Comparison of ENCODE assay signal across 9 cellular contexts in the genomic region with DNA sequence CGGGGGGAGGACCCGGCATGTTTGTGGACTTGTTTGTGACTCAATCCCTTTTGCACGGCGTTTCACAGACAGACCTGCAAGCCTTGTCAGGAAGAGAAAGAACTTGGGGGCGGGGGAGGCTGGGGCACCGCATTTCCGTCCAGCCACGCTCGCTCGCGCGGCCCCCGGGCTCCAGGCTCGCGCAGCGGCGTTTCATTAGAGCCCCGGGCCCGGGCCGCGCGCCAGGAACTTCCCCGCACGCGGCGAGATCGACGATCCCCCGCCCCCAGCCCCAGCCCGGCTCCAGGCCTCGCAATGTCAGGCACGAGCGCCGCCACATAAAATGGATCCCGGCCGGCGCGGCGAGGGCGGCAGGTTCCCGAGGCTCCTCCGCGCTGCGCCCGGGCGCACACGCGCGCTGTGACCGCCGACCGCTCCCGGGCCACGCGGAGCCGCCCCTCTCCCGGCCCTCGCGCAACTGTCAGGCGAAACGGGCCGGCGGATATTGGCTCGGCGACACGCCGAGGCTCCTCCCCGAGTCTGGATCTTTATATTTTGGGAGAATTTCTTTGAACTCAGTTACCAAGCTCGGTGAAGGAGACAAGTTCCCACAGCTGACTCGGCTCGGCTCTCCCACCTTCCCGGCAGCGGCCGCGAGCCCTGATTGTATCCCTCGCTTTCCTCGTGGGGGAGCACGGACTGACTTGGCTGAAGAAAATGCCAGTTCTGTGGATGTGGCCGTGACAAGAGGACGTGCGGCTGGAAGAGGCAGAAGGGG. TPM values are rescaled to one million over a fixed set of nuclear protein-coding genes. Genes with fewer than 3 reads are reported as not detected.
DNase-seq lines count a peak whose midpoint lies in the region; ATAC-seq, FAIRE-seq and TF ChIP-seq lines count a peak whose summit lies in the region.
"Had no signal": no experiment of that assay in that cellular context is flagged by ENCODE, and none has a peak within 500 bp of the region (broad histone marks: within the 10 kb centered on the region; RNA-seq: fewer than 3 reads in every experiment).

A gene (plus strand): TSS at position 557 of the 757 bp plus-strand sequence. CDS start 440 bp downstream, outside the sequence.

- peaks cover 19% of the 10 kb centered on the region for H3K4me1 Mint-ChIP-seq in activated naive CD8-positive, alpha-beta T cell treated with anti-CD3 and anti-CD28 coated beads, Interleukin-2, amount 10 ng/mL, durations not matched to agents 7 days and 5 days
- H3K4me1 Mint-ChIP-seq in progenitor cell of endocrine pancreas (ENCODE audit: low read depth): peaks cover 10% of the 10 kb centered on the region

- peaks cover 5% of the 10 kb centered on the region for H3K9me3 Mint-ChIP-seq in activated naive CD8-positive, alpha-beta T cell treated with anti-CD3 and anti-CD28 coated beads, Interleukin-2, amount 10 ng/mL, durations not matched to agents 7 days and 5 days
- H3K9me3 Mint-ChIP-seq in progenitor cell of endocrine pancreas (ENCODE audit: low read depth): no peaks in the 10 kb centered on the region

- TF ChIP-seq CTCF in progenitor cell of endocrine pancreas (IDR thresholded peaks at IDR 0.05; ENCODE audit: unreplicated experiment): no peak

- H3K27ac Mint-ChIP-seq in activated naive CD8-positive, alpha-beta T cell treated with anti-CD3 and anti-CD28 coated beads, Interleukin-2, amount 10 ng/mL, durations not matched to agents 7 days and 5 days: no peak within 1 kb of the TSS
- H3K27ac Mint-ChIP-seq in progenitor cell of endocrine pancreas: peak within 1 kb of the TSS; percentile 83

- in situ Hi-C loops in ACHN (cut with HindIII; ENCODE audit: low pct_ligation_motif_present, low pct_unique_long_range_greater_than_20kb, low sequenced_read_pairs): loop anchor here (25.0 kb wide), 1 partner anchor 358 kb away; no protein-coding TSS in a partner anchor

- H3K27me3 Mint-ChIP-seq in activated naive CD8-positive, alpha-beta T cell treated with anti-CD3 and anti-CD28 coated beads, Interleukin-2, amount 10 ng/mL, durations not matched to agents 7 days and 5 days: peaks cover 68% of the 10 kb centered on the region
- peaks cover 28% of the 10 kb centered on the region for H3K27me3 Mint-ChIP-seq in progenitor cell of endocrine pancreas

- H3K36me3 Mint-ChIP-seq in activated naive CD8-positive, alpha-beta T cell treated with anti-CD3 and anti-CD28 coated beads, Interleukin-2, amount 10 ng/mL, durations not matched to agents 7 days and 5 days: no peaks in the 10 kb centered on the region
- no peaks in the 10 kb centered on the region for H3K36me3 Mint-ChIP-seq in progenitor cell of endocrine pancreas (ENCODE audit: insufficient read depth)

- POLR2A ChIA-PET in activated naive CD8-positive, alpha-beta T cell treated with anti-CD3 and anti-CD28 coated beads, Interleukin-2, amount 10 ng/mL, durations not matched to agents 7 days and 5 days (lab: Charles Lee): no interaction called here

- no peak for ATAC-seq in activated naive CD8-positive, alpha-beta T cell treated with anti-CD3 and anti-CD28 coated beads, Interleukin-2, amount 10 ng/mL, durations not matched to agents 7 days and 5 days (ENCODE audit: low read depth)
- ATAC-seq in left cardiac atrium (peak; percentile 20 to 41), GM19324 (IDR thresholded peaks at IDR 0.05; ENCODE audit: low FRiP score, unreplicated experiment) (no peak)
- ATAC-seq: left colon had no signal

- DNase-seq in ACHN: peak; percentile 73
- DNase-seq in GM12891 (ENCODE audit: insufficient read length, low spot score): peak; percentile 41
- DNase-seq in NOMO-1 treated with dmso at 0.1 percent for 144 hours (lab: John Stamatoyannopoulos, UW; ENCODE audit: unreplicated experiment): peak; percentile 12
- DNase-seq in activated naive CD8-positive, alpha-beta T cell treated with anti-CD3 and anti-CD28 coated beads, Interleukin-2, amount 10 ng/mL, durations not matched to agents 7 days and 5 days: peak; percentile 53
- peak; percentile 42 for DNase-seq in left cardiac atrium
- peak; percentile 48 for DNase-seq in progenitor cell of endocrine pancreas (ENCODE audit: low spot score, unreplicated experiment)
- DNase-seq in NCI-H510A (lab: John Stamatoyannopoulos, UW): no peak

- no peak for TF ChIP-seq POLR2A in GM12891 (IDR thresholded peaks at IDR 0.05; ENCODE audit: low read depth, low read length)

- intact Hi-C loops in left cardiac atrium (cut with DNase I): loop anchor here (5.0 to 10.0 kb wide), 5 partner anchors 230 to 1300 kb away; no protein-coding TSS in a partner anchor

- FAIRE-seq in GM12891 (lab: Jason Lieb, UNC): no peak

- H3K4me3 Mint-ChIP-seq in activated naive CD8-positive, alpha-beta T cell treated with anti-CD3 and anti-CD28 coated beads, Interleukin-2, amount 10 ng/mL, durations not matched to agents 7 days and 5 days: peak within 1 kb of the TSS; percentile 82
- peak within 1 kb of the TSS; percentile 81 for H3K4me3 Mint-ChIP-seq in progenitor cell of endocrine pancreas (ENCODE audit: low read depth)

TF ChIP-seq in GM12891, 5 proteins besides CTCF, POLR2A, EP300 and RAD21:
- TF ChIP-seq POLR2AphosphoS5 (IDR thresholded peaks at IDR 0.05; ENCODE audit: low read depth, low read length): no peak
- TF ChIP-seq SPI1 (IDR thresholded peaks at IDR 0.05; ENCODE audit: low read depth, low read length): no peak
- TF ChIP-seq POU2F2 (IDR thresholded peaks at IDR 0.05; ENCODE audit: low read depth, low read length): no peak
- no peak for TF ChIP-seq TAF1 (IDR thresholded peaks at IDR 0.05; ENCODE audit: low read depth, low read length)

RNA-seq across cellular contexts. Expression of the gene that starts here (rescaled TPM):
- 2.8 TPM for polyA plus RNA-seq in GM12891 (2012; ENCODE audit: low read depth, missing spikeins)
- total RNA-seq in activated naive CD8-positive, alpha-beta T cell treated with anti-CD3 and anti-CD28 coated beads, Interleukin-2, amount 10 ng/mL, durations not matched to agents 7 days and 5 days: under 1 TPM in 1 of 2 experiments, not detected in 1; 0.14 TPM
- total RNA-seq in left cardiac atrium (under 1 TPM; 0.12 to 0.13 TPM), progenitor cell of endocrine pancreas (5.1 and 6.6 TPM in 2 replicates)

Comparison
In these comparisons a context has a peak if more than half of its experiments do, and no peak if none do; other contexts are left out.
1. Peak in DNase-seq in activated naive CD8-positive, alpha-beta T cell treated with anti-CD3 and anti-CD28 coated beads, Interleukin-2, amount 10 ng/mL, durations not matched to agents 7 days and 5 days; RNA of the gene not detected or under 1 TPM.
2. Peak in DNase-seq and ATAC-seq in left cardiac atrium; RNA of the gene not detected or under 1 TPM.